1 cellular context compared by ENCODE assay signal in the genomic region with DNA sequence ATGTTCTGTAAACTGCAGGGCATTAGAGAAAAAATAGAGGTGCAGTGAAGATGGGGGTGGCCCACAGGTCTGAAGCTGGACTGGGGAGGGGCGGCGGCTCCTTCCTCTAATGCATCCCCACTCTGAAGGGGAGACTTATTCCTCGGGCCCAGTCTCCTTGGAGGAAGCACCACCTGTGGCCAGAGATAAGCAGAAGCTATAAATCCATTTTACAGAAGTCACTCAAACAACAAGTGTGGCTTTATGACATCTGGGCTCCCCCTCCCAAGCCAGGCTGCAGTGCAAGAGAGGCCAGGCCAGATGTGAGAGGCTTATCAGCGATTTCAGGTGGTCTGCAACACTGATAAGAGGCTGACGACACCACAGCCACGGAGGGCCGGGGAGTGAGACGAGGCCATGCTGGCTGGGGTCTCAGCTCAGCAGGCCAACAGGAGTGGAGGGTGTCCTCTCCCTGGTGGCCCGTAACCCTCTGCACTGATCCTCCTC.
TF ChIP-seq lines count a peak whose summit lies in the region.

No MANE protein-coding gene starts in this region.

TF ChIP-seq in K562, 482 proteins besides CTCF, POLR2A, EP300 and RAD21 (continued from another document):
- TF ChIP-seq ZBTB11 (CRISPR knock-in tag; IDR thresholded peaks at IDR 0.05) (peak in 2 of 3 experiments; percentile 58 to 93; a peak in 4 of 6 replicates), MAFG (tag; conservative IDR thresholded peaks at IDR 0.05) (no peak), HSF4 (CRISPR knock-in tag; IDR thresholded peaks at IDR 0.05; ENCODE audit: borderline replicate concordance) (no peak), ETV1 (tag; conservative IDR thresholded peaks at IDR 0.05; ENCODE audit: low read depth) (0 out of 2 replicates have a peak, but pooled peaks have one; percentile 25), JUND (IDR thresholded peaks at IDR 0.05; ENCODE audit: borderline replicate concordance, low read depth, low read length) (peak; percentile 92), JUND (tag; IDR thresholded peaks at IDR 0.05; ENCODE audit: borderline replicate concordance, low read depth, low read length) (peak; percentile 88; the same call in 2 of the 3 replicates), PML (IDR thresholded peaks at IDR 0.05; ENCODE audit: low read length) (peak; percentile 99), ZBED1 (IDR thresholded peaks at IDR 0.05) (peak; percentile 96), KLF6 (CRISPR knock-in tag; IDR thresholded peaks at IDR 0.05; ENCODE audit: borderline replicate concordance) (peak; percentile 81), ZNF41 (CRISPR knock-in tag; conservative IDR thresholded peaks at IDR 0.05) (peak; percentile 76; the same call in 1 of the 2 replicates), TOE1 (IDR thresholded peaks at IDR 0.05; ENCODE audit: borderline replicate concordance) (peak; percentile 58; the same call in 1 of the 2 replicates), TOE1 (CRISPR knock-in tag; IDR thresholded peaks at IDR 0.05; ENCODE audit: borderline replicate concordance, low read depth) (no peak), ZBTB2 (IDR thresholded peaks at IDR 0.05) (peak; percentile 69; the same call in 1 of the 2 replicates), HDAC8 (tag; IDR thresholded peaks at IDR 0.05) (no peak), ZNF217 (CRISPR knock-in tag; IDR thresholded peaks at IDR 0.05) (no peak), ZC3H4 (CRISPR knock-in tag; IDR thresholded peaks at IDR 0.05; ENCODE audit: borderline replicate concordance) (no peak), HIVEP1 (CRISPR knock-in tag; IDR thresholded peaks at IDR 0.05) (peak; percentile 85), HNRNPH1 (optimal IDR thresholded peaks at IDR 0.05; ENCODE audit: low read depth, low read length) (no peak), ARID2 (IDR thresholded peaks at IDR 0.05) (no peak), PHB (CRISPR knock-in tag; IDR thresholded peaks at IDR 0.05) (no peak), KDM4B (IDR thresholded peaks at IDR 0.05; ENCODE audit: borderline replicate concordance in 2 of 2, low read depth in 1 of 2) (no peak), CBFA2T3 (IDR thresholded peaks at IDR 0.05) (peak; percentile 100), ZNF583 (CRISPR knock-in tag; IDR thresholded peaks at IDR 0.05) (peak; percentile 92), CBX3 (IDR thresholded peaks at IDR 0.05; ENCODE audit: borderline replicate concordance in 1 of 2, low read length in 2 of 2) (no peak), ZC3H11A (IDR thresholded peaks at IDR 0.05; ENCODE audit: low read depth, low read length) (no peak), ATF1 (CRISPR knock-in tag; IDR thresholded peaks at IDR 0.05) (no peak), ATF1 (tag; IDR thresholded peaks at IDR 0.05) (peak; percentile 88), RBM15 (IDR thresholded peaks at IDR 0.05; ENCODE audit: insufficient read depth, low read length) (no peak), RCOR1 (IDR thresholded peaks at IDR 0.05; ENCODE audit: borderline replicate concordance in 1 of 2, low read depth in 2 of 2, low read length in 2 of 2) (peak; percentile 87 to 95), HLTF (IDR thresholded peaks at IDR 0.05) (peak; percentile 96), RAD51 (IDR thresholded peaks at IDR 0.05; ENCODE audit: borderline replicate concordance, low read depth) (peak; percentile 22; the same call in 1 of the 2 replicates), ZNF76 (CRISPR knock-in tag; IDR thresholded peaks at IDR 0.05; ENCODE audit: borderline replicate concordance) (peak; percentile 78; the same call in 1 of the 2 replicates), FOXA3 (CRISPR knock-in tag; conservative IDR thresholded peaks at IDR 0.05 in 1 of 2, IDR thresholded peaks at IDR 0.05 in 1 of 2) (peak in 1 of 2 experiments; percentile 44; a peak in 1 of 4 replicates), NUFIP1 (IDR thresholded peaks at IDR 0.05; ENCODE audit: partially characterized antibody) (peak; percentile 33), ZNF3 (CRISPR knock-in tag; IDR thresholded peaks at IDR 0.05) (no peak), GATA2 (CRISPR knock-in tag; IDR thresholded peaks at IDR 0.05) (peak; percentile 97)
- TF ChIP-seq, protein P1, sequence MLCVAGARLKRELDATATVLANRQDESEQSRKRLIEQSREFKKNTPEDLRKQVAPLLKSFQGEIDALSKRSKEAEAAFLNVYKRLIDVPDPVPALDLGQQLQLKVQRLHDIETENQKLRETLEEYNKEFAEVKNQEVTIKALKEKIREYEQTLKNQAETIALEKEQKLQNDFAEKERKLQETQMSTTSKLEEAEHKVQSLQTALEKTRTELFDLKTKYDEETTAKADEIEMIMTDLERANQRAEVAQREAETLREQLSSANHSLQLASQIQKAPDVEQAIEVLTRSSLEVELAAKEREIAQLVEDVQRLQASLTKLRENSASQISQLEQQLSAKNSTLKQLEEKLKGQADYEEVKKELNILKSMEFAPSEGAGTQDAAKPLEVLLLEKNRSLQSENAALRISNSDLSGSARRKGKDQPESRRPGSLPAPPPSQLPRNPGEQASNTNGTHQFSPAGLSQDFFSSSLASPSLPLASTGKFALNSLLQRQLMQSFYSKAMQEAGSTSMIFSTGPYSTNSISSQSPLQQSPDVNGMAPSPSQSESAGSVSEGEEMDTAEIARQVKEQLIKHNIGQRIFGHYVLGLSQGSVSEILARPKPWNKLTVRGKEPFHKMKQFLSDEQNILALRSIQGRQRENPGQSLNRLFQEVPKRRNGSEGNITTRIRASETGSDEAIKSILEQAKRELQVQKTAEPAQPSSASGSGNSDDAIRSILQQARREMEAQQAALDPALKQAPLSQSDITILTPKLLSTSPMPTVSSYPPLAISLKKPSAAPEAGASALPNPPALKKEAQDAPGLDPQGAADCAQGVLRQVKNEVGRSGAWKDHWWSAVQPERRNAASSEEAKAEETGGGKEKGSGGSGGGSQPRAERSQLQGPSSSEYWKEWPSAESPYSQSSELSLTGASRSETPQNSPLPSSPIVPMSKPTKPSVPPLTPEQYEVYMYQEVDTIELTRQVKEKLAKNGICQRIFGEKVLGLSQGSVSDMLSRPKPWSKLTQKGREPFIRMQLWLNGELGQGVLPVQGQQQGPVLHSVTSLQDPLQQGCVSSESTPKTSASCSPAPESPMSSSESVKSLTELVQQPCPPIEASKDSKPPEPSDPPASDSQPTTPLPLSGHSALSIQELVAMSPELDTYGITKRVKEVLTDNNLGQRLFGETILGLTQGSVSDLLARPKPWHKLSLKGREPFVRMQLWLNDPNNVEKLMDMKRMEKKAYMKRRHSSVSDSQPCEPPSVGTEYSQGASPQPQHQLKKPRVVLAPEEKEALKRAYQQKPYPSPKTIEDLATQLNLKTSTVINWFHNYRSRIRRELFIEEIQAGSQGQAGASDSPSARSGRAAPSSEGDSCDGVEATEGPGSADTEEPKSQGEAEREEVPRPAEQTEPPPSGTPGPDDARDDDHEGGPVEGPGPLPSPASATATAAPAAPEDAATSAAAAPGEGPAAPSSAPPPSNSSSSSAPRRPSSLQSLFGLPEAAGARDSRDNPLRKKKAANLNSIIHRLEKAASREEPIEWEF (CRISPR knock-in tag; IDR thresholded peaks at IDR 0.05) = peak; percentile 75; the same call in 1 of the 2 replicates
- TF ChIP-seq, protein P2, sequence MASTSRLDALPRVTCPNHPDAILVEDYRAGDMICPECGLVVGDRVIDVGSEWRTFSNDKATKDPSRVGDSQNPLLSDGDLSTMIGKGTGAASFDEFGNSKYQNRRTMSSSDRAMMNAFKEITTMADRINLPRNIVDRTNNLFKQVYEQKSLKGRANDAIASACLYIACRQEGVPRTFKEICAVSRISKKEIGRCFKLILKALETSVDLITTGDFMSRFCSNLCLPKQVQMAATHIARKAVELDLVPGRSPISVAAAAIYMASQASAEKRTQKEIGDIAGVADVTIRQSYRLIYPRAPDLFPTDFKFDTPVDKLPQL (IDR thresholded peaks at IDR 0.05; ENCODE audit: extremely low read depth, insufficient read length) = no peak
- TF ChIP-seq, protein P3, sequence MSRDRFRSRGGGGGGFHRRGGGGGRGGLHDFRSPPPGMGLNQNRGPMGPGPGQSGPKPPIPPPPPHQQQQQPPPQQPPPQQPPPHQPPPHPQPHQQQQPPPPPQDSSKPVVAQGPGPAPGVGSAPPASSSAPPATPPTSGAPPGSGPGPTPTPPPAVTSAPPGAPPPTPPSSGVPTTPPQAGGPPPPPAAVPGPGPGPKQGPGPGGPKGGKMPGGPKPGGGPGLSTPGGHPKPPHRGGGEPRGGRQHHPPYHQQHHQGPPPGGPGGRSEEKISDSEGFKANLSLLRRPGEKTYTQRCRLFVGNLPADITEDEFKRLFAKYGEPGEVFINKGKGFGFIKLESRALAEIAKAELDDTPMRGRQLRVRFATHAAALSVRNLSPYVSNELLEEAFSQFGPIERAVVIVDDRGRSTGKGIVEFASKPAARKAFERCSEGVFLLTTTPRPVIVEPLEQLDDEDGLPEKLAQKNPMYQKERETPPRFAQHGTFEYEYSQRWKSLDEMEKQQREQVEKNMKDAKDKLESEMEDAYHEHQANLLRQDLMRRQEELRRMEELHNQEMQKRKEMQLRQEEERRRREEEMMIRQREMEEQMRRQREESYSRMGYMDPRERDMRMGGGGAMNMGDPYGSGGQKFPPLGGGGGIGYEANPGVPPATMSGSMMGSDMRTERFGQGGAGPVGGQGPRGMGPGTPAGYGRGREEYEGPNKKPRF (IDR thresholded peaks at IDR 0.05; ENCODE audit: low read depth, low read length) = no peak
